8 cellular contexts compared by ENCODE assay signal in genomic region chr2:199850250-199850717, GRCh38. TPM values are rescaled to one million over a fixed set of nuclear protein-coding genes. Genes with fewer than 3 reads are reported as not detected.
DNase-seq lines count a peak whose midpoint lies in the region; FAIRE-seq and TF ChIP-seq lines count a peak whose summit lies in the region.

No MANE protein-coding gene starts in this region.

- peak overlapping the region; percentile 74 for H3K4me3 ChIP-seq in Caco-2 (ENCODE audit: low read depth, low read length)
- peak overlapping the region; percentile 98 for H3K4me3 ChIP-seq in OCI-LY3 (ENCODE audit: low read length)
- peak overlapping the region; percentile 69 for H3K4me3 ChIP-seq in epithelial cell of proximal tubule (ENCODE audit: low read depth, low read length)

- intact Hi-C loops in Caco-2 (cut with micrococcal nuclease; ENCODE audit: unreplicated experiment) = loop anchor here (2.0 kb wide), 2 partner anchors 61 to 91 kb away; partner anchors contain the start of gene C2orf69

- H3K4me2 ChIP-seq in OCI-LY3 (ENCODE audit: low read length) = peak overlapping the region; percentile 97

- H3K4me1 Mint-ChIP-seq in Caco-2 (ENCODE audit: low read depth, unreplicated experiment) = peaks cover 6% of the 10 kb centered on the region

- H4K20me1 ChIP-seq in OCI-LY3 (ENCODE audit: insufficient read depth, low read length) = no peaks in the 10 kb centered on the region

- H3K4me1 ChIP-seq in Caco-2 (no peaks in the 10 kb centered on the region), OCI-LY3 (ENCODE audit: low read length) (peaks cover 14% of the 10 kb centered on the region)

- no peak for TF ChIP-seq POLR2A in GM12891 (IDR thresholded peaks at IDR 0.05; ENCODE audit: low read depth, low read length)

- no peak overlapping the region for H3K27ac Mint-ChIP-seq in Caco-2 (ENCODE audit: unreplicated experiment)

- CTCF ChIA-PET in Caco-2 (lab: Charles Lee) = interaction anchor here (0.6 kb wide), 1 partner anchor 90 kb away, joined by 4 read pairs; no protein-coding TSS in a partner anchor

- H3K79me2 ChIP-seq in OCI-LY3 (ENCODE audit: low read length) = no peaks in the 10 kb centered on the region

- H3K36me3 ChIP-seq in Caco-2 (ENCODE audit: control insufficient read depth, insufficient read depth, low read length) (no peaks in the 10 kb centered on the region), OCI-LY3 (replicated peaks; ENCODE audit: low read depth, low read length) (no peaks in the 10 kb centered on the region)

- H3K36me3 Mint-ChIP-seq in Caco-2 (ENCODE audit: insufficient read depth, unreplicated experiment) = no peaks in the 10 kb centered on the region

- POLR2A ChIA-PET in Caco-2 (lab: Charles Lee) = no interaction called here

- H3K27me3 ChIP-seq in Caco-2 (replicated peaks; ENCODE audit: control insufficient read depth, insufficient read depth, low read length) (no peaks in the 10 kb centered on the region), OCI-LY3 (ENCODE audit: low read depth, low read length) (peaks cover 1% of the 10 kb centered on the region; the same call in 1 of the 2 replicates)

- BruUV-seq in Caco-2 (replicated peaks; lab: Mats Ljungman, UMichigan) = TSS peak; percentile 24

- H3K4me3 Mint-ChIP-seq in Caco-2 (ENCODE audit: unreplicated experiment) = peak overlapping the region; percentile 83

- H3K9me3 ChIP-seq in Caco-2 (no peaks in the 10 kb centered on the region), OCI-LY3 (ENCODE audit: insufficient read depth, low read length) (no peaks in the 10 kb centered on the region)

- DNase-seq in Caco-2 (no peak), epithelial cell of proximal tubule (ENCODE audit: low read depth) (no peak), pons (ENCODE audit: low spot score) (peak; percentile 34), GM12891 (ENCODE audit: insufficient read length, low spot score) (no peak), UCSD-AML1 (lab: John Stamatoyannopoulos, UW; ENCODE audit: unreplicated experiment) (no peak), GM19240 (ENCODE audit: insufficient read length, low spot score) (no peak), T-helper 9 cell (no peak)

- peaks cover 12% of the 10 kb centered on the region for H3K27me3 Mint-ChIP-seq in Caco-2 (ENCODE audit: insufficient read depth, unreplicated experiment)

- H3K27ac ChIP-seq in OCI-LY3 (ENCODE audit: low read length) = peak overlapping the region; percentile 72

- H3K9ac ChIP-seq in OCI-LY3 (ENCODE audit: low read length) = peak overlapping the region; percentile 93

- no peaks in the 10 kb centered on the region for H3K9me3 Mint-ChIP-seq in Caco-2 (ENCODE audit: unreplicated experiment)

- no peak for FAIRE-seq in GM12891 (lab: Jason Lieb, UNC)

- H2AFZ ChIP-seq in OCI-LY3 (ENCODE audit: low read depth, low read length) = peak overlapping the region; percentile 88

- TF ChIP-seq CTCF in Caco-2 (IDR thresholded peaks at IDR 0.05; ENCODE audit: insufficient read depth in 1 of 2, low read depth in 1 of 2, low read length in 1 of 2, severe bottlenecking in 1 of 2, unreplicated experiment in 1 of 2) (no peak), OCI-LY3 (IDR thresholded peaks at IDR 0.05; ENCODE audit: low read depth, low read length) (no peak), epithelial cell of proximal tubule (conservative IDR thresholded peaks at IDR 0.05; ENCODE audit: low read depth, low read length) (no peak)

TF ChIP-seq in GM12891, 5 proteins besides CTCF, POLR2A, EP300 and RAD21:
- no peak for TF ChIP-seq SPI1 (IDR thresholded peaks at IDR 0.05; ENCODE audit: low read depth, low read length)
- TF ChIP-seq TAF1 (IDR thresholded peaks at IDR 0.05; ENCODE audit: low read depth, low read length) = no peak
- TF ChIP-seq PAX5 (IDR thresholded peaks at IDR 0.05; ENCODE audit: insufficient read depth, low read length, severe bottlenecking) = no peak
- no peak for TF ChIP-seq POLR2AphosphoS5 (IDR thresholded peaks at IDR 0.05; ENCODE audit: low read depth, low read length)
- TF ChIP-seq POU2F2 (IDR thresholded peaks at IDR 0.05; ENCODE audit: low read depth, low read length) = no peak

RNA-seq across cellular contexts. Expression of gene FTCDNL1, which starts 0.7 kb away (rescaled TPM):
- total RNA-seq in Caco-2 (2022) (0.35 and 0.68 TPM in 2 replicates), epithelial cell of proximal tubule (0.06 and 1.2 TPM in 2 replicates)
- polyA plus RNA-seq in GM12891 (2012; ENCODE audit: low read depth, missing spikeins) = 0.56 TPM
